In genomic region chr17:6145946-6146345, GRCh38 we compare ENCODE assay signal across 13 cellular contexts.
DNase-seq lines count a peak whose midpoint lies in the region; ATAC-seq and TF ChIP-seq lines count a peak whose summit lies in the region.
"Had no signal": no experiment of that assay in that cellular context is flagged by ENCODE, and none has a peak within 500 bp of the region (broad histone marks: within the 10 kb centered on the region; RNA-seq: fewer than 3 reads in every experiment).

No MANE protein-coding gene starts in this region.

- 91 to 98% methylated on average over 4 of the region's 4 CpGs for WGBS in endodermal cell (ENCODE audit: insufficient coverage in 1 of 2, insufficient read length in 1 of 2), 2 experiments

- no peaks in the 10 kb centered on the region for H3K36me3 Mint-ChIP-seq in endodermal cell (ENCODE audit: low read depth)
- H3K36me3 Mint-ChIP-seq: CD4-positive, CD25-positive, alpha-beta regulatory T cell had no signal

- H3K27ac ChIP-seq in DOHH2 (ENCODE audit: low read depth, low read length) (no peak overlapping the region), endodermal cell (ENCODE audit: low read depth, low read length) (no peak overlapping the region)
- H3K27ac ChIP-seq: 22Rv1; BLaER1 treated with 17β-estradiol and CSF1 and Interleukin-3, amounts not matched to agents 10 nM and 100 nM had no signal

- H3K27ac Mint-ChIP-seq in endodermal cell: no peak overlapping the region
- H3K27ac Mint-ChIP-seq: CD4-positive, CD25-positive, alpha-beta regulatory T cell had no signal

- H4K20me1 ChIP-seq in DOHH2 (ENCODE audit: control insufficient read depth, insufficient read depth, low read depth, low read length): no peaks in the 10 kb centered on the region; the same call in 1 of the 2 replicates
- H4K20me1 ChIP-seq: BLaER1 treated with 17β-estradiol and CSF1 and Interleukin-3, amounts not matched to agents 10 nM and 100 nM had no signal

- H3K4me1 Mint-ChIP-seq in endodermal cell: peaks cover 33% of the 10 kb centered on the region
- H3K4me1 Mint-ChIP-seq: CD4-positive, CD25-positive, alpha-beta regulatory T cell had no signal

- H3K9ac ChIP-seq in endodermal cell (ENCODE audit: extremely low read depth, low read length, poor library complexity, severe bottlenecking): no peak overlapping the region
- H3K9ac ChIP-seq: BLaER1 treated with 17β-estradiol and CSF1 and Interleukin-3, amounts not matched to agents 10 nM and 100 nM had no signal

- no peaks in the 10 kb centered on the region for H3K4me1 ChIP-seq in DOHH2 (ENCODE audit: control insufficient read depth, low read length)
- H3K4me1 ChIP-seq in endodermal cell (ENCODE audit: control insufficient read depth, insufficient read depth, low read length): peaks cover 5% of the 10 kb centered on the region

- H3K4me2 ChIP-seq in DOHH2 (ENCODE audit: low read length): no peak overlapping the region
- H3K4me2 ChIP-seq: BLaER1 treated with 17β-estradiol and CSF1 and Interleukin-3, amounts not matched to agents 10 nM and 100 nM had no signal

- H3K27me3 ChIP-seq in DOHH2 (ENCODE audit: control insufficient read depth, low read length): no peaks in the 10 kb centered on the region
- H3K27me3 ChIP-seq in endodermal cell (ENCODE audit: control insufficient read depth, insufficient read depth, low read length, poor library complexity, severe bottlenecking): peaks cover 3% of the 10 kb centered on the region
- H3K27me3 ChIP-seq: BLaER1 treated with 17β-estradiol and CSF1 and Interleukin-3, amounts not matched to agents 10 nM and 100 nM had no signal

- no peaks in the 10 kb centered on the region for H3F3A ChIP-seq in DOHH2 (ENCODE audit: control insufficient read depth, insufficient read depth)

- TF ChIP-seq CTCF in DOHH2 (IDR thresholded peaks at IDR 0.05; ENCODE audit: low read depth, low read length, poor library complexity, severe bottlenecking): peak; percentile 19
- TF ChIP-seq CTCF in endodermal cell (conservative IDR thresholded peaks at IDR 0.05): peak; percentile 16

- peaks cover 26% of the 10 kb centered on the region for H3K27me3 Mint-ChIP-seq in endodermal cell (ENCODE audit: insufficient read depth)

- H3K4me3 ChIP-seq in DOHH2 (ENCODE audit: low read length) (no peak overlapping the region), endodermal cell (ENCODE audit: low read length) (no peak overlapping the region)
- H3K4me3 ChIP-seq: BLaER1 treated with 17β-estradiol and CSF1 and Interleukin-3, amounts not matched to agents 10 nM and 100 nM had no signal

- H3K9me3 Mint-ChIP-seq in endodermal cell: peaks cover 3% of the 10 kb centered on the region

- no peak for ATAC-seq in HG02981 (IDR thresholded peaks at IDR 0.05; ENCODE audit: unreplicated experiment)

- DNase-seq in DMS53 (lab: John Stamatoyannopoulos, UW) (peak; percentile 16), DMS53 treated with DMSO at 0.1 percent for 48 hours (lab: John Stamatoyannopoulos, UW; ENCODE audit: unreplicated experiment) (no peak), NAMALWA (ENCODE audit: low spot score) (peak; percentile 3), endodermal cell (no peak), NCI-H1048 (lab: John Stamatoyannopoulos, UW) (no peak), NCI-H1417 (lab: John Stamatoyannopoulos, UW) (no peak)
- DNase-seq: CD4-positive, CD25-positive, alpha-beta regulatory T cell; DND-41; GF-D8 had no signal

- H3K9me3 ChIP-seq in DOHH2 (ENCODE audit: control insufficient read depth, insufficient read depth, low read length) (no peaks in the 10 kb centered on the region), endodermal cell (ENCODE audit: control insufficient read depth, low read length) (no peaks in the 10 kb centered on the region)

- H3K4me3 Mint-ChIP-seq in endodermal cell: no peak overlapping the region
- H3K4me3 Mint-ChIP-seq: CD4-positive, CD25-positive, alpha-beta regulatory T cell had no signal

- no peaks in the 10 kb centered on the region for H3K79me2 ChIP-seq in DOHH2 (ENCODE audit: control insufficient read depth, low read length)

- H3K36me3 ChIP-seq in DOHH2 (ENCODE audit: control insufficient read depth, low read length) (no peaks in the 10 kb centered on the region), endodermal cell (ENCODE audit: control insufficient read depth, insufficient read depth, low read length) (no peaks in the 10 kb centered on the region)
- H3K36me3 ChIP-seq: BLaER1 treated with 17β-estradiol and CSF1 and Interleukin-3, amounts not matched to agents 10 nM and 100 nM had no signal

- no peaks in the 10 kb centered on the region for H3K9me2 ChIP-seq in DOHH2 (replicated peaks; ENCODE audit: control insufficient read depth, low read length)

Comparison
In these comparisons a context has a peak if more than half of its experiments do, and no peak if none do; other contexts are left out.
1. DNase-seq: peak in DMS53 (single experiment) and NAMALWA (single experiment); none in DMS53 treated with DMSO at 0.1 percent for 48 hours (single experiment), endodermal cell (single experiment), NCI-H1048 (single experiment) and NCI-H1417 (0 of 3).